26 cellular contexts compared by ENCODE assay signal in genomic region chr21:28790335-28790734, GRCh38.
"Had no signal": no experiment of that assay in that cellular context is flagged by ENCODE, and none has a peak within 500 bp of the region (broad histone marks: within the 10 kb centered on the region; RNA-seq: fewer than 3 reads in every experiment).

No MANE protein-coding gene starts in this region.

- H3K4me3 ChIP-seq: breast epithelium, ovary, psoas muscle, stomach, tibial nerve had no signal

- H3K9me3 ChIP-seq: neutrophil, ovary, psoas muscle, tibial nerve had no signal

- H3K9me3 Mint-ChIP-seq: central memory CD8-positive, alpha-beta T cell had no signal

- ATAC-seq: activated CD4-positive, alpha-beta T cell treated with anti-CD3 and anti-CD28 coated beads for 36 hours; activated CD8-positive, alpha-beta memory T cell treated with anti-CD3 and anti-CD28 coated beads, Interleukin-2, amount 10 ng/mL, durations not matched to agents 7 days and 5 days; activated CD8-positive, alpha-beta T cell treated with anti-CD3 and anti-CD28 coated beads, Interleukin-2, amount 10 ng/mL, durations not matched to agents 7 days and 5 days; activated naive CD4-positive, alpha-beta T cell treated with anti-CD3 and anti-CD28 coated beads, Interleukin-2, amount 50 U/mL, for 72 hours; esophagus mucosa; psoas muscle; stimulated activated naive B cell treated with anti-CD40 and anti-IgM and Interleukin-4, amounts not matched to agents 10 μg/mL and 1 μg/mL and 100 μg/mL, for 72 hours had no signal

- H3K27me3 ChIP-seq: breast epithelium, neutrophil, ovary, stomach, tibial nerve had no signal

- H3K4me1 Mint-ChIP-seq: activated CD4-positive, alpha-beta T cell treated with anti-CD3 and anti-CD28 coated beads for 36 hours; nephron had no signal

- DNase-seq: activated CD4-positive, alpha-beta T cell treated with anti-CD3 and anti-CD28 coated beads for 36 hours; activated CD4-positive, CD25-positive, alpha-beta regulatory T cell; activated CD8-positive, alpha-beta memory T cell treated with anti-CD3 and anti-CD28 coated beads, Interleukin-2, amount 10 ng/mL, durations not matched to agents 7 days and 5 days; activated CD8-positive, alpha-beta T cell treated with anti-CD3 and anti-CD28 coated beads, Interleukin-2, amount 10 ng/mL, durations not matched to agents 7 days and 5 days; activated T-cell treated with anti-CD3 and anti-CD28 coated beads, Interleukin-2, amount 50 U/mL, for 48 hours; endodermal cell; foreskin fibroblast; islet precursor cell; ovary; psoas muscle; stimulated activated CD4-positive, alpha-beta T cell treated with anti-CD3 and anti-CD28 coated beads, Interleukin-15, amount 100 ng/mL, for 24 hours; stimulated activated CD4-positive, alpha-beta T cell treated with anti-CD3 and anti-CD28 coated beads, Interleukin-2, amount 100 ng/mL, for 24 hours; stimulated activated naive B cell treated with anti-CD40 and anti-IgM and Interleukin-4, amounts not matched to agents 10 μg/mL and 1 μg/mL and 100 μg/mL, for 72 hours; stomach; T-helper 1 cell had no signal

- H3K4me3 Mint-ChIP-seq: activated CD4-positive, alpha-beta T cell treated with anti-CD3 and anti-CD28 coated beads for 36 hours; activated CD8-positive, alpha-beta memory T cell treated with anti-CD3 and anti-CD28 coated beads, Interleukin-2, amount 10 ng/mL, durations not matched to agents 7 days and 5 days; activated CD8-positive, alpha-beta T cell treated with anti-CD3 and anti-CD28 coated beads, Interleukin-2, amount 10 ng/mL, durations not matched to agents 7 days and 5 days; central memory CD8-positive, alpha-beta T cell; dendritic cell treated with granulocyte-macrophage colony-stimulating factor and Interleukin-4, amounts not matched to agents 40 ng/mL and 50 ng/mL, for 4 days; endodermal cell; memory B cell; nephron; stimulated activated naive B cell treated with anti-CD40 and anti-IgM and Interleukin-4, amounts not matched to agents 10 μg/mL and 1 μg/mL and 100 μg/mL, for 72 hours; T-helper 2 cell treated with Interferon-gamma antibody and Interleukin-4, amounts not matched to agents 5 μg/mL and 100 μg/mL, for 36 hours had no signal

- H3K27me3 Mint-ChIP-seq: activated CD4-positive, alpha-beta T cell treated with anti-CD3 and anti-CD28 coated beads for 36 hours; activated CD8-positive, alpha-beta memory T cell treated with anti-CD3 and anti-CD28 coated beads, Interleukin-2, amount 10 ng/mL, durations not matched to agents 7 days and 5 days; central memory CD8-positive, alpha-beta T cell; dendritic cell treated with granulocyte-macrophage colony-stimulating factor and Interleukin-4, amounts not matched to agents 40 ng/mL and 50 ng/mL, for 4 days; memory B cell; stimulated activated naive B cell treated with anti-CD40 and anti-IgM and Interleukin-4, amounts not matched to agents 10 μg/mL and 1 μg/mL and 100 μg/mL, for 72 hours had no signal

- H3K4me1 ChIP-seq: breast epithelium, psoas muscle, stomach had no signal

- H3K36me3 ChIP-seq: breast epithelium, neutrophil, ovary, stomach had no signal

- H3K27ac ChIP-seq: breast epithelium, neutrophil, ovary, psoas muscle, stomach, tibial nerve had no signal

- H3K27ac Mint-ChIP-seq: activated CD4-positive, alpha-beta T cell treated with anti-CD3 and anti-CD28 coated beads for 36 hours; activated CD8-positive, alpha-beta memory T cell treated with anti-CD3 and anti-CD28 coated beads, Interleukin-2, amount 10 ng/mL, durations not matched to agents 7 days and 5 days; activated CD8-positive, alpha-beta T cell treated with anti-CD3 and anti-CD28 coated beads, Interleukin-2, amount 10 ng/mL, durations not matched to agents 7 days and 5 days; activated naive CD4-positive, alpha-beta T cell treated with anti-CD3 and anti-CD28 coated beads, Interleukin-2, amount 50 U/mL, for 72 hours; activated T-helper 2 cell treated with anti-CD3 and anti-CD28 coated beads, Interferon-gamma antibody, Interleukin-2, Interleukin-4, amounts not matched to agents 10 μg/mL and 5 μg/mL and 100 μg/mL, durations not matched to agents 14 hours and 24 hours and 36 hours; dendritic cell treated with granulocyte-macrophage colony-stimulating factor and Interleukin-4, amounts not matched to agents 40 ng/mL and 50 ng/mL, for 4 days; endodermal cell; memory B cell; nephron; stimulated activated naive B cell treated with anti-CD40 and anti-IgM and Interleukin-4, amounts not matched to agents 10 μg/mL and 1 μg/mL and 100 μg/mL, for 72 hours; T-helper 2 cell treated with Interferon-gamma antibody and Interleukin-4, amounts not matched to agents 5 μg/mL and 100 μg/mL, for 36 hours had no signal
